ENCODE assay signal across 10 cellular contexts in genomic region chr2:240237609-240238151, GRCh38.
DNase-seq lines count a peak whose midpoint lies in the region; ATAC-seq and TF ChIP-seq lines count a peak whose summit lies in the region.
"Had no signal": no experiment of that assay in that cellular context is flagged by ENCODE, and none has a peak within 500 bp of the region (broad histone marks: within the 10 kb centered on the region; RNA-seq: fewer than 3 reads in every experiment).

No MANE protein-coding gene starts in this region.

- no peak overlapping the region for H3K4me3 Mint-ChIP-seq in osteocyte (ENCODE audit: unreplicated experiment)

- H3K27me3 Mint-ChIP-seq in osteocyte (ENCODE audit: unreplicated experiment): peaks cover 17% of the 10 kb centered on the region

- TF ChIP-seq CTCF in fibroblast of mammary gland (conservative IDR thresholded peaks at IDR 0.05; ENCODE audit: control insufficient read depth, insufficient read depth, low read depth, low read length): no peak
- no peak for TF ChIP-seq CTCF in osteocyte (IDR thresholded peaks at IDR 0.05)

- in situ Hi-C loops in G401 (cut with HindIII; ENCODE audit: low sequenced_read_pairs): no loop called here

- ATAC-seq in HG02610 (IDR thresholded peaks at IDR 0.05; ENCODE audit: unreplicated experiment) (no peak), HG03039 (IDR thresholded peaks at IDR 0.05; ENCODE audit: unreplicated experiment) (no peak), GM21447 (IDR thresholded peaks at IDR 0.05; ENCODE audit: unreplicated experiment) (no peak)

- H3K36me3 Mint-ChIP-seq in osteocyte (ENCODE audit: unreplicated experiment): no peaks in the 10 kb centered on the region

- no peak overlapping the region for H3K27ac Mint-ChIP-seq in osteocyte (ENCODE audit: unreplicated experiment)

- H3K4me1 Mint-ChIP-seq in osteocyte (ENCODE audit: unreplicated experiment): peaks cover 17% of the 10 kb centered on the region

- peaks cover 5% of the 10 kb centered on the region for H3K9me3 Mint-ChIP-seq in osteocyte (ENCODE audit: unreplicated experiment)

- DNase-seq in G401 (ENCODE audit: low spot score) (peak; percentile 82), RPMI7951 (ENCODE audit: low read depth) (peak; percentile 25), fibroblast of mammary gland (ENCODE audit: low read depth) (peak; percentile 80), osteocyte (ENCODE audit: extremely low spot score, unreplicated experiment) (peak; percentile 30)
- no peak for DNase-seq in activated CD4-positive, alpha-beta T cell treated with anti-CD3 and anti-CD28 coated beads, Interleukin-2, amount 50 U/mL, for 4 hours
- DNase-seq: activated gamma-delta T cell; stimulated activated CD4-positive, alpha-beta T cell treated with anti-CD3 and anti-CD28 coated beads, Interleukin-2, amount 100 ng/mL, for 24 hours had no signal

- no peak overlapping the region for H3K4me3 ChIP-seq in fibroblast of mammary gland (ENCODE audit: control insufficient read depth, low read depth, low read length)

Comparison
In these comparisons a context has a peak if more than half of its experiments do, and no peak if none do; other contexts are left out.
1. DNase-seq: peak in G401 (single experiment), RPMI7951 (single experiment), fibroblast of mammary gland (single experiment) and osteocyte (single experiment); none in activated CD4-positive, alpha-beta T cell treated with anti-CD3 and anti-CD28 coated beads, Interleukin-2, amount 50 U/mL, for 4 hours (0 of 2).